ENCODE assay signal across 8 cellular contexts in genomic region chr10:124696446-124697392, GRCh38.
DNase-seq lines count a peak whose midpoint lies in the region; ATAC-seq and TF ChIP-seq lines count a peak whose summit lies in the region.

No MANE protein-coding gene starts in this region.

- no peaks in the 10 kb centered on the region for H3K27me3 ChIP-seq in MM.1S (replicated peaks; ENCODE audit: insufficient read depth, low read length)

- H3K4me3 ChIP-seq in MM.1S (ENCODE audit: low read length) = peak overlapping the region; percentile 37

- H3K9ac ChIP-seq in MM.1S (ENCODE audit: low read length) = peak overlapping the region; percentile 70

- peak overlapping the region; percentile 85 for H2AFZ ChIP-seq in MM.1S (ENCODE audit: low read length)

- DNase-seq in MM.1S (peak; percentile 83), germinal center (ENCODE audit: low spot score) (peak; percentile 70), NCI-H526 treated with DMSO at 0.1 percent for 48 hours (lab: John Stamatoyannopoulos, UW) (no peak), amniotic stem cell (lab: John Stamatoyannopoulos, UW) (no peak), SW480 (ENCODE audit: low spot score) (no peak)

- peaks cover 71% of the 10 kb centered on the region for H3K79me2 ChIP-seq in MM.1S (ENCODE audit: low read length)

- H3K27ac ChIP-seq in MM.1S (ENCODE audit: low read length) = peak overlapping the region; percentile 97

- no peaks in the 10 kb centered on the region for H4K20me1 ChIP-seq in MM.1S (ENCODE audit: insufficient read depth, low read length)

- no peak for TF ChIP-seq CTCF in MM.1S (IDR thresholded peaks at IDR 0.05; ENCODE audit: low read length)

- peak; percentile 60 for ATAC-seq in GM18499 (IDR thresholded peaks at IDR 0.05; ENCODE audit: insufficient read depth, unreplicated experiment)
- peak; percentile 72 for ATAC-seq in GM21526 (IDR thresholded peaks at IDR 0.05; ENCODE audit: low FRiP score, unreplicated experiment)
- no peak for ATAC-seq in SK-N-SH treated with all-trans-retinoic acid at 6 μM for 48 hours

- H3K9me2 ChIP-seq in MM.1S (replicated peaks; ENCODE audit: insufficient read depth, low read length) = no peaks in the 10 kb centered on the region

- no peaks in the 10 kb centered on the region for H3K9me3 ChIP-seq in MM.1S (replicated peaks; ENCODE audit: insufficient read depth, low read length)

- H3F3A ChIP-seq in MM.1S (ENCODE audit: insufficient read depth, low read length) = peaks cover 13% of the 10 kb centered on the region

- H3K36me3 ChIP-seq in MM.1S (replicated peaks; ENCODE audit: insufficient read depth, low read length) = no peaks in the 10 kb centered on the region

- peaks cover 51% of the 10 kb centered on the region for H3K4me1 ChIP-seq in MM.1S (ENCODE audit: low read length)

- H3K4me2 ChIP-seq in MM.1S (ENCODE audit: low read depth, low read length) = peak overlapping the region; percentile 92

TF ChIP-seq in SK-N-SH treated with all-trans-retinoic acid at 6 μM for 48 hours, 23 proteins besides CTCF, POLR2A, EP300 and RAD21:
- TF ChIP-seq PPARA (CRISPR knock-in tag; IDR thresholded peaks at IDR 0.05; ENCODE audit: borderline replicate concordance) = no peak
- no peak for TF ChIP-seq ISL1 (CRISPR knock-in tag; IDR thresholded peaks at IDR 0.05)

Comparison
In these comparisons a context has a peak if more than half of its experiments do, and no peak if none do; other contexts are left out.
1. DNase-seq: peak in MM.1S (single experiment) and germinal center (single experiment); none in NCI-H526 treated with DMSO at 0.1 percent for 48 hours (single experiment), amniotic stem cell (single experiment) and SW480 (single experiment).